ENCODE assay signal across 23 cellular contexts in genomic region chr3:126671521-126671920, GRCh38. TPM values are rescaled to one million over a fixed set of nuclear protein-coding genes. Genes with fewer than 3 reads are reported as not detected.
A peak's percentile ranks its signal among the peaks of the same experiment; 100 is the strongest.
DNase-seq lines count a peak whose midpoint lies in the region; ATAC-seq and TF ChIP-seq lines count a peak whose summit lies in the region.
"Had no signal": no experiment of that assay in that cellular context is flagged by ENCODE, and none has a peak within 500 bp of the region (broad histone marks: within the 10 kb centered on the region; RNA-seq: fewer than 3 reads in every experiment).

No MANE protein-coding gene starts in this region.

- H3K27me3 Mint-ChIP-seq in memory B cell, result no peaks in the 10 kb centered on the region
- peaks cover 36% of the 10 kb centered on the region for H3K27me3 Mint-ChIP-seq in Calu3 (ENCODE audit: unreplicated experiment)
- H3K27me3 Mint-ChIP-seq: activated naive CD4-positive, alpha-beta T cell treated with anti-CD3 and anti-CD28 coated beads, Interleukin-2, amount 50 U/mL, for 24 hours had no signal

- H3K4me3 Mint-ChIP-seq in memory B cell (no peak overlapping the region), Calu3 (ENCODE audit: low read depth, unreplicated experiment) (no peak overlapping the region)
- H3K4me3 Mint-ChIP-seq: activated naive CD4-positive, alpha-beta T cell treated with anti-CD3 and anti-CD28 coated beads, Interleukin-2, amount 50 U/mL, for 24 hours; brain; T-helper 2 cell treated with Interferon-gamma antibody and Interleukin-4, amounts not matched to agents 5 μg/mL and 100 μg/mL, for 36 hours had no signal

- H4K20me1 ChIP-seq in OCI-LY7 (ENCODE audit: insufficient read depth, low read length), result no peaks in the 10 kb centered on the region

- peaks cover 10% of the 10 kb centered on the region for H3K4me1 ChIP-seq in OCI-LY7 (ENCODE audit: insufficient read depth, low read length, poor library complexity, severe bottlenecking)
- H3K4me1 ChIP-seq: Caco-2, prostate gland, testis had no signal

- H3K4me3 ChIP-seq in GM06990 (replicated peaks; ENCODE audit: low read depth, low read length), result no peak overlapping the region
- no peak overlapping the region for H3K4me3 ChIP-seq in Jurkat, Clone E6-1 (ENCODE audit: low read length)
- H3K4me3 ChIP-seq in OCI-LY7 (ENCODE audit: low read depth, low read length, poor library complexity, severe bottlenecking), result no peak overlapping the region
- H3K4me3 ChIP-seq: prostate gland, smooth muscle cell, testis had no signal

- no peaks in the 10 kb centered on the region for H3K79me2 ChIP-seq in OCI-LY7 (ENCODE audit: insufficient read depth, low read depth, low read length)

- H3K27ac Mint-ChIP-seq in memory B cell (peak overlapping the region; percentile 47), Calu3 (ENCODE audit: unreplicated experiment) (no peak overlapping the region)
- H3K27ac Mint-ChIP-seq: activated naive CD4-positive, alpha-beta T cell treated with anti-CD3 and anti-CD28 coated beads, Interleukin-2, amount 50 U/mL, for 24 hours; brain; T-helper 2 cell treated with Interferon-gamma antibody and Interleukin-4, amounts not matched to agents 5 μg/mL and 100 μg/mL, for 36 hours had no signal

- no peaks in the 10 kb centered on the region for H3K4me1 Mint-ChIP-seq in memory B cell
- H3K4me1 Mint-ChIP-seq in Calu3 (ENCODE audit: low read depth, unreplicated experiment), result no peaks in the 10 kb centered on the region
- H3K4me1 Mint-ChIP-seq: activated naive CD4-positive, alpha-beta T cell treated with anti-CD3 and anti-CD28 coated beads, Interleukin-2, amount 50 U/mL, for 24 hours; brain had no signal

- no peaks in the 10 kb centered on the region for H3K9me2 ChIP-seq in OCI-LY7 (ENCODE audit: insufficient read depth, low read length)

- ATAC-seq in memory B cell (ENCODE audit: low read depth), result peak; percentile 82
- no peak for ATAC-seq in HG03025 (IDR thresholded peaks at IDR 0.05; ENCODE audit: low FRiP score, unreplicated experiment)

- H3K36me3 Mint-ChIP-seq in memory B cell (peaks cover 2% of the 10 kb centered on the region), Calu3 (ENCODE audit: insufficient read depth, unreplicated experiment) (no peaks in the 10 kb centered on the region)
- H3K36me3 Mint-ChIP-seq: brain had no signal

- no peak for TF ChIP-seq CTCF in GM06990 (IDR thresholded peaks at IDR 0.05; ENCODE audit: insufficient read depth, low read length, poor library complexity, severe bottlenecking)
- TF ChIP-seq CTCF in OCI-LY7 (conservative IDR thresholded peaks at IDR 0.05; ENCODE audit: low read length), result no peak
- no peak for TF ChIP-seq CTCF in Calu3 (IDR thresholded peaks at IDR 0.05; ENCODE audit: unreplicated experiment)

- POLR2A ChIA-PET in OCI-LY7 (lab: Charles Lee), result interaction anchor here (0.6 to 0.7 kb wide), 3 partner anchors 14 to 1930 kb away, joined by 3 to 9 read pairs (median 3); no protein-coding TSS in a partner anchor

- no peak overlapping the region for H3K27ac ChIP-seq in OCI-LY7 (ENCODE audit: low read depth, low read length, poor library complexity, severe bottlenecking)
- H3K27ac ChIP-seq: prostate gland, testis had no signal

- H3K36me3 ChIP-seq in GM06990 (ENCODE audit: control insufficient read depth, insufficient read depth, low read length) (no peaks in the 10 kb centered on the region), OCI-LY7 (ENCODE audit: insufficient read depth, low read length) (no peaks in the 10 kb centered on the region)
- H3K36me3 ChIP-seq: prostate gland had no signal

- no peaks in the 10 kb centered on the region for H3K27me3 ChIP-seq in GM06990 (replicated peaks; ENCODE audit: control insufficient read depth, insufficient read depth, low read length)
- H3K27me3 ChIP-seq: testis had no signal

- H2AFZ ChIP-seq in OCI-LY7 (ENCODE audit: low read length), result peak overlapping the region; percentile 27

- CTCF ChIA-PET in OCI-LY7 (lab: Charles Lee; ENCODE audit: unreplicated experiment) (no interaction called here), Calu3 (lab: Charles Lee) (interaction anchor here (0.7 kb wide), 2 partner anchors 8 to 13 kb away, joined by 3 to 9 read pairs; no protein-coding TSS in a partner anchor)

- H3K9me3 ChIP-seq in OCI-LY7 (ENCODE audit: low read length), result no peaks in the 10 kb centered on the region; the same call in 1 of the 2 replicates
- H3K9me3 ChIP-seq: prostate gland, testis had no signal

- H3K4me2 ChIP-seq in OCI-LY7 (ENCODE audit: low read length), result peak overlapping the region; percentile 24
- H3K4me2 ChIP-seq: smooth muscle cell had no signal

- H3K9me3 Mint-ChIP-seq in memory B cell (peaks cover 2% of the 10 kb centered on the region), Calu3 (ENCODE audit: low read depth, unreplicated experiment) (no peaks in the 10 kb centered on the region)
- H3K9me3 Mint-ChIP-seq: activated naive CD4-positive, alpha-beta T cell treated with anti-CD3 and anti-CD28 coated beads, Interleukin-2, amount 50 U/mL, for 24 hours had no signal

- BruUV-seq in OCI-LY7 (replicated peaks; lab: Mats Ljungman, UMichigan) (no TSS peak), Calu3 (replicated peaks; lab: Mats Ljungman, UMichigan) (no TSS peak)

- peak; percentile 18 for DNase-seq in GM06990 (ENCODE audit: extremely low read depth, insufficient read length)
- peak; percentile 86 for DNase-seq in Jurkat, Clone E6-1 (ENCODE audit: low read depth, low spot score)
- peak; percentile 58 for DNase-seq in OCI-LY7 (ENCODE audit: low spot score)
- DNase-seq in memory B cell (ENCODE audit: low spot score in 2 of 2), result no peak
- no peak for DNase-seq in Calu3
- no peak for DNase-seq in foreskin melanocyte
- DNase-seq in activated gamma-delta T cell (lab: John Stamatoyannopoulos, UW), result no peak
- DNase-seq: activated CD4-positive, CD25-positive, alpha-beta regulatory T cell treated with anti-CD3 and anti-CD28 coated beads, Interleukin-2, amount 50 U/mL, for 72 hours; Caco-2; cortex of kidney; hippocampal formation; islet precursor cell; mesenchymal stem cell; NCI-H187 treated with DMSO at 0.1 percent for 48 hours; NCI-H446 treated with DMSO at 0.1 percent for 48 hours; stimulated activated CD4-positive, alpha-beta T cell treated with anti-CD3 and anti-CD28 coated beads, Interleukin-4, amount 100 ng/mL, for 24 hours; testis had no signal

- intact Hi-C loops in OCI-LY7 (cut with micrococcal nuclease; ENCODE audit: unreplicated experiment), result loop anchor here (10.0 kb wide), 1 partner anchor 873 kb away; no protein-coding TSS in a partner anchor
- intact Hi-C loops in Calu3 (cut with micrococcal nuclease; ENCODE audit: unreplicated experiment), result no loop called here

RNA-seq across cellular contexts. Expression of gene TXNRD3, which starts 16.6 kb away (rescaled TPM):
- 14.7 TPM for polyA plus RNA-seq in Jurkat, Clone E6-1 (2012; ENCODE audit: insufficient read depth, insufficient read length)
- total RNA-seq in OCI-LY7 (2014; rRNA removed; shearing (Covaris generic)), result not detected in 2 replicates
- total RNA-seq in OCI-LY7 (2022), result not detected in 2 replicates
- 15.7 and 17.0 TPM in 2 replicates for total RNA-seq in Calu3 (2022)

RNA-seq across cellular contexts. Expression of gene CHCHD6, which starts 32.5 kb away (rescaled TPM):
- polyA plus RNA-seq in Jurkat, Clone E6-1 (2012; ENCODE audit: insufficient read depth, insufficient read length), result 83.0 TPM
- total RNA-seq in OCI-LY7 (2014; rRNA removed; shearing (Covaris generic)), result 19.8 and 21.2 TPM in 2 replicates
- total RNA-seq in OCI-LY7 (2022) (14.7 and 18.1 TPM in 2 replicates), Calu3 (2022) (38.9 and 45.9 TPM in 2 replicates)

Comparison
In these comparisons a context has a peak if more than half of its experiments do, and no peak if none do; other contexts are left out.
1. DNase-seq: peak in GM06990 (single experiment), Jurkat, Clone E6-1 (single experiment) and OCI-LY7 (single experiment); none in memory B cell (0 of 2), Calu3 (single experiment), foreskin melanocyte (single experiment) and activated gamma-delta T cell (single experiment).
2. RNA of gene TXNRD3, which starts 16.6 kb away (total RNA-seq): 15.7 to 17.0 TPM in Calu3; not detected in OCI-LY7; every median in the first group is over 10 times any median in the second.